ENCODE assay signal across 11 cellular contexts in the genomic region with DNA sequence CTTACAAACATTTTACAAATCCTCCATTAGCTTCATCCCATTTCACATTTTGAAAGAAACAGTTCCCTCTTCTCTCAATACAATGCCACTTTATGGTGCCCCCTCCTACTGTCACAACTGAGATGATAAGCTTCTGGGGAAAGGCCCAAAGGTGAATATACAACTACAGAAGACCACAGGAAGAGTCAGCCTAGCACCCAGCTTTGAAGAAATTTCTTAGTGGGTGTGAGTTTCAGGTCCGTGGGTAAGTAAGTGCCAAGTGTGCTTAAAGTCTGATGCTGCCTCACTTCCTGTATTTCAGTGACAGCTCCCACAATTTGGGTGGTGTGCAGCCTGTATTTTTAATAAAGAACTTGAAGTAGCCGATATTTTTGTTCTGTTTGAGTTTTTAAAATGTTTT.
A peak's percentile ranks its signal among the peaks of the same experiment; 100 is the strongest.
DNase-seq lines count a peak whose midpoint lies in the region; ATAC-seq and TF ChIP-seq lines count a peak whose summit lies in the region.
"Had no signal": no experiment of that assay in that cellular context is flagged by ENCODE, and none has a peak within 500 bp of the region (broad histone marks: within the 10 kb centered on the region; RNA-seq: fewer than 3 reads in every experiment).

No MANE protein-coding gene starts in this region.

- H3K36me3 Mint-ChIP-seq in CD8-positive, alpha-beta T cell, result no peaks in the 10 kb centered on the region
- H3K36me3 Mint-ChIP-seq in activated T-helper 17 cell treated with anti-CD3 and anti-CD28 coated beads, Interleukin-2, amount 50 U/mL, for 72 hours (ENCODE audit: low read depth), result no peaks in the 10 kb centered on the region
- H3K36me3 Mint-ChIP-seq in endothelial cell (ENCODE audit: low read depth, unreplicated experiment), result no peaks in the 10 kb centered on the region

- intact Hi-C loops in CD8-positive, alpha-beta T cell (cut with DNase I, micrococcal nuclease), result no loop called here

- CTCF ChIA-PET in CD8-positive, alpha-beta T cell (lab: Charles Lee), result interaction anchor here (1.3 to 1.8 kb wide), 2 partner anchors 23 to 103 kb away, joined by 3 to 8 read pairs; no protein-coding TSS in a partner anchor

- no peak overlapping the region for H3K4me3 Mint-ChIP-seq in CD8-positive, alpha-beta T cell
- no peak overlapping the region for H3K4me3 Mint-ChIP-seq in activated T-helper 17 cell treated with anti-CD3 and anti-CD28 coated beads, Interleukin-2, amount 50 U/mL, for 72 hours
- H3K4me3 Mint-ChIP-seq in endothelial cell (ENCODE audit: unreplicated experiment), result no peak overlapping the region
- H3K4me3 Mint-ChIP-seq: stimulated activated naive CD8-positive, alpha-beta T cell treated with anti-CD3 and anti-CD28 coated beads, Interleukin-15, Interleukin-2, amounts not matched to agents 100 ng/mL and 50 ng/mL, for 24 hours had no signal

- peak; percentile 54 for ATAC-seq in CD8-positive, alpha-beta T cell
- ATAC-seq in GM19328 (IDR thresholded peaks at IDR 0.05; ENCODE audit: unreplicated experiment) (peak; percentile 50), HG02981 (IDR thresholded peaks at IDR 0.05; ENCODE audit: unreplicated experiment) (peak; percentile 72)
- ATAC-seq in activated T-helper 17 cell treated with anti-CD3 and anti-CD28 coated beads, Interleukin-2, amount 50 U/mL, for 72 hours (replicated peaks), result peak; percentile 83

- no peak for TF ChIP-seq CTCF in CD8-positive, alpha-beta T cell (IDR thresholded peaks at IDR 0.05)
- TF ChIP-seq CTCF in endothelial cell (IDR thresholded peaks at IDR 0.05; ENCODE audit: unreplicated experiment), result no peak

- H3K4me3 ChIP-seq in CD8-positive, alpha-beta T cell (ENCODE audit: low read depth, low read length), result no peak overlapping the region

- peaks cover 10% of the 10 kb centered on the region for H3K4me1 Mint-ChIP-seq in CD8-positive, alpha-beta T cell (ENCODE audit: low read depth)
- peaks cover 6% of the 10 kb centered on the region for H3K4me1 Mint-ChIP-seq in activated T-helper 17 cell treated with anti-CD3 and anti-CD28 coated beads, Interleukin-2, amount 50 U/mL, for 72 hours
- H3K4me1 Mint-ChIP-seq in endothelial cell (ENCODE audit: unreplicated experiment), result peaks cover 33% of the 10 kb centered on the region

- in situ Hi-C loops in ACHN (cut with HindIII; ENCODE audit: low pct_ligation_motif_present, low pct_unique_long_range_greater_than_20kb, low sequenced_read_pairs), result no loop called here

- POLR2A ChIA-PET in CD8-positive, alpha-beta T cell (lab: Charles Lee), result no interaction called here

- peaks cover 6% of the 10 kb centered on the region for H3K27me3 Mint-ChIP-seq in CD8-positive, alpha-beta T cell (ENCODE audit: low read depth)
- peaks cover 36% of the 10 kb centered on the region for H3K27me3 Mint-ChIP-seq in activated T-helper 17 cell treated with anti-CD3 and anti-CD28 coated beads, Interleukin-2, amount 50 U/mL, for 72 hours
- H3K27me3 Mint-ChIP-seq in endothelial cell (ENCODE audit: unreplicated experiment), result no peaks in the 10 kb centered on the region

- no peaks in the 10 kb centered on the region for H3K36me3 ChIP-seq in CD8-positive, alpha-beta T cell (ENCODE audit: insufficient read depth, low read length)
- H3K36me3 ChIP-seq: WERI-Rb-1 had no signal

- H3K4me1 ChIP-seq in CD8-positive, alpha-beta T cell (ENCODE audit: insufficient read depth, low read length), result no peaks in the 10 kb centered on the region
- H3K4me1 ChIP-seq: parathyroid adenoma had no signal

- H3K27me3 ChIP-seq in CD8-positive, alpha-beta T cell (ENCODE audit: insufficient read depth, low read length), result no peaks in the 10 kb centered on the region

- H3K9me3 ChIP-seq in CD8-positive, alpha-beta T cell (ENCODE audit: low read length), result no peaks in the 10 kb centered on the region

- DNase-seq in CD8-positive, alpha-beta T cell, result peak in 2 of 7 experiments; percentile 2 to 14
- DNase-seq in SIG-M5 treated with dmso at 0.1 percent for 504 hours (lab: John Stamatoyannopoulos, UW; ENCODE audit: unreplicated experiment) (no peak), anterior cingulate cortex (lab: John Stamatoyannopoulos, UW) (no peak), endothelial cell (ENCODE audit: low spot score) (no peak), ACHN (no peak)

- no peaks in the 10 kb centered on the region for H3K9me3 Mint-ChIP-seq in CD8-positive, alpha-beta T cell
- no peaks in the 10 kb centered on the region for H3K9me3 Mint-ChIP-seq in activated T-helper 17 cell treated with anti-CD3 and anti-CD28 coated beads, Interleukin-2, amount 50 U/mL, for 72 hours
- no peaks in the 10 kb centered on the region for H3K9me3 Mint-ChIP-seq in endothelial cell (ENCODE audit: unreplicated experiment)
- H3K9me3 Mint-ChIP-seq: stimulated activated naive CD8-positive, alpha-beta T cell treated with anti-CD3 and anti-CD28 coated beads, Interleukin-15, Interleukin-2, amounts not matched to agents 100 ng/mL and 50 ng/mL, for 24 hours had no signal

- no peak overlapping the region for H3K27ac ChIP-seq in CD8-positive, alpha-beta T cell (ENCODE audit: low read depth, low read length)
- H3K27ac ChIP-seq: parathyroid adenoma, WERI-Rb-1 had no signal

- peak overlapping the region; percentile 29 for H3K27ac Mint-ChIP-seq in CD8-positive, alpha-beta T cell
- H3K27ac Mint-ChIP-seq in activated T-helper 17 cell treated with anti-CD3 and anti-CD28 coated beads, Interleukin-2, amount 50 U/mL, for 72 hours, result no peak overlapping the region
- H3K27ac Mint-ChIP-seq in endothelial cell (ENCODE audit: unreplicated experiment), result no peak overlapping the region
- H3K27ac Mint-ChIP-seq: stimulated activated naive CD8-positive, alpha-beta T cell treated with anti-CD3 and anti-CD28 coated beads, Interleukin-15, Interleukin-2, amounts not matched to agents 100 ng/mL and 50 ng/mL, for 24 hours had no signal
